In genomic region chr1:182029379-182030331, GRCh38 we compare ENCODE assay signal across 8 cellular contexts. TPM values are rescaled to one million over a fixed set of nuclear protein-coding genes. Genes with fewer than 3 reads are reported as not detected.
A peak's percentile ranks its signal among the peaks of the same experiment; 100 is the strongest.
DNase-seq lines count a peak whose midpoint lies in the region; ATAC-seq and TF ChIP-seq lines count a peak whose summit lies in the region.

No MANE protein-coding gene starts in this region.

- H3K27me3 ChIP-seq in right atrium auricular region (no peaks in the 10 kb centered on the region), prostate gland (replicated peaks; ENCODE audit: insufficient read depth) (no peaks in the 10 kb centered on the region)

- TF ChIP-seq CTCF in GM13976 (IDR thresholded peaks at IDR 0.05; ENCODE audit: borderline replicate concordance, control extremely low read depth, extremely low read depth, insufficient read depth, missing control alignments), result peak; percentile 21
- peak; percentile 59 to 84 for TF ChIP-seq CTCF in right atrium auricular region (IDR thresholded peaks at IDR 0.05)
- peak in 3 of 4 experiments; percentile 55 to 70 (median 64) for TF ChIP-seq CTCF in prostate gland (IDR thresholded peaks at IDR 0.05)

- H3K9me3 ChIP-seq in right atrium auricular region (no peaks in the 10 kb centered on the region), prostate gland (no peaks in the 10 kb centered on the region)

- under 1% methylated on average over 52 of the region's 68 CpGs for WGBS in prostate gland
- under 1% methylated on average over 68 of the region's 68 CpGs for WGBS in urinary bladder

- TF ChIP-seq POLR2A in prostate gland (IDR thresholded peaks at IDR 0.05), result peak; percentile 78

- in situ Hi-C loops in GM13976 (cut with MboI; ENCODE audit: low sequenced_read_pairs, unreplicated experiment), result no loop called here

- peak; percentile 95 for ATAC-seq in HG02870 (IDR thresholded peaks at IDR 0.05; ENCODE audit: unreplicated experiment)

- peak overlapping the region; percentile 64 to 83 for H3K4me3 ChIP-seq in right atrium auricular region
- H3K4me3 ChIP-seq in prostate gland, result peak overlapping the region; percentile 55 to 63
- H3K4me3 ChIP-seq in urinary bladder (ENCODE audit: low read depth, low read length), result peak overlapping the region; percentile 46

- H3K27ac ChIP-seq in right atrium auricular region (peak overlapping the region; percentile 77 to 86), prostate gland (peak overlapping the region; percentile 93 to 94), urinary bladder (ENCODE audit: low read depth) (peak overlapping the region; percentile 65)

- H3K36me3 ChIP-seq in right atrium auricular region (no peaks in the 10 kb centered on the region), prostate gland (no peaks in the 10 kb centered on the region), urinary bladder (ENCODE audit: insufficient read depth) (no peaks in the 10 kb centered on the region)

- intact Hi-C loops in prostate gland (cut with DNase I), result loop anchor here (10.0 kb wide), 1 partner anchor 995 kb away; the partner anchor contains the start of gene MR1

- peaks cover 0 to 12% of the 10 kb centered on the region in 2 donors for H3K4me1 ChIP-seq in right atrium auricular region
- H3K4me1 ChIP-seq in prostate gland (replicated peaks), result no peaks in the 10 kb centered on the region
- H3K4me1 ChIP-seq in urinary bladder (ENCODE audit: insufficient read depth), result no peaks in the 10 kb centered on the region

- peak; percentile 94 for DNase-seq in GM13976 (ENCODE audit: low spot score)
- DNase-seq in NCI-H146 (lab: John Stamatoyannopoulos, UW), result peak; percentile 91
- peak; percentile 94 to 98 (median 97) for DNase-seq in T-helper 1 cell
- DNase-seq in amygdala (lab: John Stamatoyannopoulos, UW), result peak; percentile 56 to 98 (median 93)
- DNase-seq in right atrium auricular region (ENCODE audit: low spot score), result peak; percentile 97
- DNase-seq in prostate gland (ENCODE audit: low spot score), result peak; percentile 99

RNA-seq across cellular contexts. Expression of gene ZNF648, which starts 31.9 kb away (rescaled TPM):
- not detected for total RNA-seq in right atrium auricular region
- under 1 TPM in 1 of 2 donors, not detected in 1; 0.34 TPM for total RNA-seq in prostate gland
- 0.11 TPM for total RNA-seq in urinary bladder
- not detected for polyA plus RNA-seq in urinary bladder

Comparison
In these comparisons a context has a peak if more than half of its experiments do, and no peak if none do; other contexts are left out.
1. Peak in every context shown above with its lines: DNase-seq, ATAC-seq, H3K4me3 ChIP-seq and H3K27ac ChIP-seq.
2. CTCF ChIP-seq: peak in every context shown above with its lines; median percentile 72 in right atrium auricular region; 64 in prostate gland; 21 in GM13976.